20 cellular contexts compared by ENCODE assay signal in genomic region chrX:14932136-14932535, GRCh38. TPM values are rescaled to one million over a fixed set of nuclear protein-coding genes. Genes with fewer than 3 reads are reported as not detected.
DNase-seq lines count a peak whose midpoint lies in the region; ATAC-seq and TF ChIP-seq lines count a peak whose summit lies in the region.
"Had no signal": no experiment of that assay in that cellular context is flagged by ENCODE, and none has a peak within 500 bp of the region (broad histone marks: within the 10 kb centered on the region; RNA-seq: fewer than 3 reads in every experiment).

No MANE protein-coding gene starts in this region.

- no peaks in the 10 kb centered on the region for H3K9me2 ChIP-seq in hepatocyte (replicated peaks; ENCODE audit: insufficient read depth)

- POLR2A ChIA-PET in HEK293 (lab: Yijun Ruan, JAX), result no interaction called here

- H3K27me3 ChIP-seq in cardiac muscle cell (no peaks in the 10 kb centered on the region), mesendoderm (ENCODE audit: insufficient read depth, low read length, poor library complexity) (no peaks in the 10 kb centered on the region), WERI-Rb-1 (ENCODE audit: insufficient read depth, low read depth, severe bottlenecking) (peaks cover 15% of the 10 kb centered on the region), hepatocyte (no peaks in the 10 kb centered on the region)
- H3K27me3 ChIP-seq: BE2C had no signal

- H3K27ac ChIP-seq in cardiac muscle cell (peak overlapping the region; percentile 25), HEK293 (ENCODE audit: extremely low read depth, low read depth, low read length) (no peak overlapping the region), mesendoderm (ENCODE audit: low read depth, low read length) (no peak overlapping the region), WERI-Rb-1 (no peak overlapping the region), hepatocyte (no peak overlapping the region)
- H3K27ac ChIP-seq: A549; BLaER1 treated with 17β-estradiol and CSF1 and Interleukin-3, amounts not matched to agents 10 nM and 100 nM; GM23248 had no signal

- CTCF ChIA-PET in HEK293 (lab: Yijun Ruan, JAX), result no interaction called here

- H3K79me1 ChIP-seq in mesendoderm (ENCODE audit: low read length), result no peaks in the 10 kb centered on the region

- H3K18ac ChIP-seq in mesendoderm (ENCODE audit: low read length), result no peak overlapping the region

- DNase-seq in cardiac muscle cell (ENCODE audit: low read depth in 1 of 2, low spot score in 1 of 2), result no peak
- no peak for DNase-seq in cardiac septum (ENCODE audit: low spot score)
- DNase-seq in mesendoderm, result peak; percentile 86
- DNase-seq in WERI-Rb-1, result no peak
- DNase-seq in hepatocyte (ENCODE audit: low spot score), result no peak
- DNase-seq: 8988T; ACHN; AML-193; BE2C; Calu3; CD4-positive, alpha-beta memory T cell; COR-L47; DMS79 treated with DMSO at 0.1 percent for 48 hours; GM23248; H7; HCEC 1CT had no signal

- no peak overlapping the region for H4K8ac ChIP-seq in mesendoderm (ENCODE audit: low read depth, low read length)

- ATAC-seq in GM19395 (IDR thresholded peaks at IDR 0.05; ENCODE audit: unreplicated experiment), result no peak
- ATAC-seq: A549 had no signal

- intact Hi-C loops in cardiac septum (cut with DNase I), result no loop called here

- H3K36me3 ChIP-seq in cardiac muscle cell, result no peaks in the 10 kb centered on the region
- no peaks in the 10 kb centered on the region for H3K36me3 ChIP-seq in HEK293 (ENCODE audit: control insufficient read depth in 2 of 2, insufficient read depth in 1 of 2, low read length in 2 of 2)
- H3K36me3 ChIP-seq in mesendoderm (ENCODE audit: control insufficient read depth, insufficient read depth, low read length), result no peaks in the 10 kb centered on the region
- no peaks in the 10 kb centered on the region for H3K36me3 ChIP-seq in WERI-Rb-1
- no peaks in the 10 kb centered on the region for H3K36me3 ChIP-seq in hepatocyte (replicated peaks; ENCODE audit: insufficient read depth, low read depth)
- H3K36me3 ChIP-seq: BE2C; BLaER1 treated with 17β-estradiol and CSF1 and Interleukin-3, amounts not matched to agents 10 nM and 100 nM had no signal

- WGBS in mesendoderm (ENCODE audit: extremely low coverage, insufficient coverage, low lambda C conversion rate), result no CpG with 5 or more reads among the region's 1 CpG
- WGBS in hepatocyte (ENCODE audit: low lambda C conversion rate, missing lambda C conversion rate), result 74% methylated on average over 1 of the region's 1 CpG

- no peak overlapping the region for H3K56ac ChIP-seq in mesendoderm (ENCODE audit: low read length)

- TF ChIP-seq CTCF in cardiac muscle cell (IDR thresholded peaks at IDR 0.05; ENCODE audit: low read depth, low read length), result no peak
- no peak for TF ChIP-seq CTCF in HEK293 (tag by site-specific recombination; IDR thresholded peaks at IDR 0.05)
- TF ChIP-seq CTCF in WERI-Rb-1 (IDR thresholded peaks at IDR 0.05; ENCODE audit: low read depth, low read length), result no peak
- no peak for TF ChIP-seq CTCF in hepatocyte (IDR thresholded peaks at IDR 0.05; ENCODE audit: poor library complexity)

- H2AFZ ChIP-seq in hepatocyte, result no peak overlapping the region
- H2AFZ ChIP-seq: GM23248 had no signal

- H4K20me1 ChIP-seq in hepatocyte (ENCODE audit: insufficient read depth, poor library complexity, severe bottlenecking), result no peaks in the 10 kb centered on the region
- H4K20me1 ChIP-seq: BLaER1 treated with 17β-estradiol and CSF1 and Interleukin-3, amounts not matched to agents 10 nM and 100 nM had no signal

- H3K4me1 ChIP-seq in cardiac muscle cell (ENCODE audit: low read depth) (peaks cover 20% of the 10 kb centered on the region), HEK293 (ENCODE audit: control insufficient read depth, insufficient read depth, low read length) (no peaks in the 10 kb centered on the region), mesendoderm (ENCODE audit: control insufficient read depth, low read depth, low read length) (peaks cover 2% of the 10 kb centered on the region), hepatocyte (ENCODE audit: insufficient read depth) (no peaks in the 10 kb centered on the region)
- H3K4me1 ChIP-seq: BE2C had no signal

- H2BK15ac ChIP-seq in mesendoderm (replicated peaks; ENCODE audit: low read depth), result no peak overlapping the region

- H3K23ac ChIP-seq in mesendoderm (ENCODE audit: low read length), result no peak overlapping the region

- H3K79me2 ChIP-seq in mesendoderm (ENCODE audit: control insufficient read depth, insufficient read depth, low read length), result no peaks in the 10 kb centered on the region
- no peaks in the 10 kb centered on the region for H3K79me2 ChIP-seq in hepatocyte

- H3K4me3 ChIP-seq in cardiac muscle cell (no peak overlapping the region), HEK293 (ENCODE audit: low read depth, low read length) (no peak overlapping the region), mesendoderm (ENCODE audit: low read length) (no peak overlapping the region), WERI-Rb-1 (ENCODE audit: low read depth, low read length) (no peak overlapping the region), hepatocyte (no peak overlapping the region)
- H3K4me3 ChIP-seq: A549; BLaER1 treated with 17β-estradiol and CSF1 and Interleukin-3, amounts not matched to agents 10 nM and 100 nM; GM23248 had no signal

- no peaks in the 10 kb centered on the region for H3K9me3 ChIP-seq in cardiac muscle cell (ENCODE audit: low read depth)
- no peaks in the 10 kb centered on the region for H3K9me3 ChIP-seq in HEK293 (ENCODE audit: control insufficient read depth, insufficient read depth, low read depth, low read length)
- H3K9me3 ChIP-seq in WERI-Rb-1 (ENCODE audit: severe bottlenecking), result no peaks in the 10 kb centered on the region
- no peaks in the 10 kb centered on the region for H3K9me3 ChIP-seq in hepatocyte (ENCODE audit: low read depth)
- H3K9me3 ChIP-seq: A549; BE2C; BLaER1 treated with 17β-estradiol and CSF1 and Interleukin-3, amounts not matched to agents 10 nM and 100 nM had no signal

- H2BK120ac ChIP-seq in mesendoderm (ENCODE audit: low read depth, low read length), result no peak overlapping the region

- no peak overlapping the region for H4K5ac ChIP-seq in mesendoderm (ENCODE audit: low read length)

- H3K4ac ChIP-seq in mesendoderm (ENCODE audit: low read depth, low read length), result no peak overlapping the region

- H3K4me2 ChIP-seq in mesendoderm (ENCODE audit: low read length) (no peak overlapping the region), hepatocyte (no peak overlapping the region)
- H3K4me2 ChIP-seq: A549; BLaER1 treated with 17β-estradiol and CSF1 and Interleukin-3, amounts not matched to agents 10 nM and 100 nM had no signal

- no peak overlapping the region for H2BK5ac ChIP-seq in mesendoderm (ENCODE audit: low read length)

- H2AK5ac ChIP-seq in mesendoderm (ENCODE audit: low read length), result no peak overlapping the region

- no peak overlapping the region for H3K9ac ChIP-seq in mesendoderm (ENCODE audit: low read length)
- H3K9ac ChIP-seq: BLaER1 treated with 17β-estradiol and CSF1 and Interleukin-3, amounts not matched to agents 10 nM and 100 nM; GM23248 had no signal

TF ChIP-seq in HEK293, 187 proteins besides CTCF, POLR2A, EP300 and RAD21:
- TF ChIP-seq ZSCAN16 (tag by site-specific recombination; IDR thresholded peaks at IDR 0.05) (no peak), MEIS1 (CRISPR knock-in tag; IDR thresholded peaks at IDR 0.05; ENCODE audit: borderline replicate concordance) (0 out of 2 replicates have a peak, but pooled peaks have one; percentile 2)

RNA-seq across cellular contexts. Expression of gene MOSPD2, which starts 58.9 kb away (rescaled TPM):
- total RNA-seq in cardiac muscle cell, result 10.3 and 11.1 TPM in 2 replicates
- 5.8 and 10.2 TPM in 2 replicates for polyA plus RNA-seq in cardiac muscle cell
- total RNA-seq in cardiac septum, result 5.5 TPM
- 8.6 TPM for polyA plus RNA-seq in mesendoderm (2013, experiment 1 of 2)
- 9.4 TPM for polyA plus RNA-seq in mesendoderm (2013, experiment 2 of 2)
- 19.5 and 21.1 TPM in 2 replicates for total RNA-seq in hepatocyte
- polyA plus RNA-seq in hepatocyte, result 8.2 and 11.5 TPM in 2 replicates

RNA-seq across cellular contexts. Expression of gene FANCB, which starts 59.3 kb away (rescaled TPM):
- 0.49 and 1.3 TPM in 2 replicates for total RNA-seq in cardiac muscle cell
- polyA plus RNA-seq in cardiac muscle cell, result 1.7 TPM in 1 of 2 replicates, not detected in the other
- total RNA-seq in cardiac septum, result 0.46 TPM
- 5.5 TPM for polyA plus RNA-seq in mesendoderm (2013, experiment 1 of 2)
- polyA plus RNA-seq in mesendoderm (2013, experiment 2 of 2), result 5.4 TPM
- total RNA-seq in hepatocyte, result 1.9 and 2.9 TPM in 2 replicates
- polyA plus RNA-seq in hepatocyte, result 0.89 and 2.7 TPM in 2 replicates
